ENCODE assay signal across 8 cellular contexts in genomic region chr2:60553992-60554648, GRCh38. TPM values are rescaled to one million over a fixed set of nuclear protein-coding genes. Genes with fewer than 3 reads are reported as not detected.
DNase-seq lines count a peak whose midpoint lies in the region; ATAC-seq lines count a peak whose summit lies in the region.

No MANE protein-coding gene starts in this region.

- H3K4me3 ChIP-seq in Karpas-422 (ENCODE audit: low read length) = peak overlapping the region; percentile 82
- H3K4me3 ChIP-seq in rectal smooth muscle tissue (ENCODE audit: low read length) = peak overlapping the region; percentile 60

- peak; percentile 2 for DNase-seq in activated naive CD4-positive, alpha-beta T cell treated with Interleukin-2 at 50 U/mL for 16 hours
- no peak for DNase-seq in activated naive CD4-positive, alpha-beta T cell (lab: John Stamatoyannopoulos, UW)
- DNase-seq in Karpas-422 = no peak
- DNase-seq in activated naive CD4-positive, alpha-beta T cell treated with anti-CD3 and anti-CD28 coated beads for 36 hours = peak; percentile 29
- DNase-seq in left ventricle myocardium superior = peak; percentile 69
- DNase-seq in SHP77 (lab: John Stamatoyannopoulos, UW) = no peak
- no peak for DNase-seq in effector CD4-positive, alpha-beta T cell

- H3K9me3 ChIP-seq in Karpas-422 (ENCODE audit: low read length) = no peaks in the 10 kb centered on the region

- H3K27ac ChIP-seq in Karpas-422 (ENCODE audit: low read length) = peak overlapping the region; percentile 94
- H3K27ac ChIP-seq in rectal smooth muscle tissue (ENCODE audit: low read depth, low read length) = peak overlapping the region; percentile 85

- no peaks in the 10 kb centered on the region for H3K27me3 ChIP-seq in Karpas-422 (ENCODE audit: low read length)
- no peaks in the 10 kb centered on the region for H3K27me3 ChIP-seq in rectal smooth muscle tissue (ENCODE audit: control insufficient read depth, insufficient read depth, low read length)

- H3K27me3 Mint-ChIP-seq in activated naive CD4-positive, alpha-beta T cell treated with anti-CD3 and anti-CD28 coated beads for 36 hours (ENCODE audit: low read depth) = peaks cover 65% of the 10 kb centered on the region

- H3K9ac ChIP-seq in Karpas-422 (ENCODE audit: low read length) (peak overlapping the region; percentile 90), rectal smooth muscle tissue (ENCODE audit: low read length) (peak overlapping the region; percentile 16)

- no peaks in the 10 kb centered on the region for H3K9me2 ChIP-seq in Karpas-422 (replicated peaks; ENCODE audit: insufficient read depth, low read length)

- no peaks in the 10 kb centered on the region for H3K36me3 Mint-ChIP-seq in activated naive CD4-positive, alpha-beta T cell treated with anti-CD3 and anti-CD28 coated beads for 36 hours (ENCODE audit: low read depth)

- peaks cover 36% of the 10 kb centered on the region for H3K79me2 ChIP-seq in Karpas-422 (ENCODE audit: low read length)

- H3K4me3 Mint-ChIP-seq in activated naive CD4-positive, alpha-beta T cell treated with anti-CD3 and anti-CD28 coated beads for 36 hours = peak overlapping the region; percentile 68

- H2AFZ ChIP-seq in Karpas-422 (ENCODE audit: low read length) = peak overlapping the region; percentile 59

- intact Hi-C loops in activated naive CD4-positive, alpha-beta T cell treated with anti-CD3 and anti-CD28 coated beads for 36 hours (cut with micrococcal nuclease) = loop anchor here (2.0 to 10.0 kb wide), 7 partner anchors 402 to 1789 kb away; partner anchors contain the start of genes PEX13 and PUS10
- intact Hi-C loops in left ventricle myocardium superior (cut with micrococcal nuclease) = no loop called here

- H3K36me3 ChIP-seq in Karpas-422 (ENCODE audit: insufficient read depth, low read length) (no peaks in the 10 kb centered on the region), rectal smooth muscle tissue (ENCODE audit: control insufficient read depth, insufficient read depth, low read length) (no peaks in the 10 kb centered on the region)

- H3K4me2 ChIP-seq in Karpas-422 (ENCODE audit: low read depth, low read length, poor library complexity, severe bottlenecking) = peak overlapping the region; percentile 87

- H3K4me1 Mint-ChIP-seq in activated naive CD4-positive, alpha-beta T cell treated with anti-CD3 and anti-CD28 coated beads for 36 hours (ENCODE audit: low read depth) = peaks cover 45% of the 10 kb centered on the region

- no peaks in the 10 kb centered on the region for H3K9me3 Mint-ChIP-seq in activated naive CD4-positive, alpha-beta T cell treated with anti-CD3 and anti-CD28 coated beads for 36 hours

- CTCF ChIA-PET in activated naive CD4-positive, alpha-beta T cell treated with anti-CD3 and anti-CD28 coated beads for 36 hours (lab: Charles Lee) = interaction anchor here (0.9 kb wide), 1 partner anchor 27 kb away, joined by 4 read pairs; no protein-coding TSS in a partner anchor

- H3K4me1 ChIP-seq in Karpas-422 (ENCODE audit: low read length) (peaks cover 37% of the 10 kb centered on the region), rectal smooth muscle tissue (ENCODE audit: control insufficient read depth, insufficient read depth, low read length) (no peaks in the 10 kb centered on the region)

- peak; percentile 28 for ATAC-seq in left ventricle myocardium superior

- H3K27ac Mint-ChIP-seq in activated naive CD4-positive, alpha-beta T cell treated with anti-CD3 and anti-CD28 coated beads for 36 hours = no peak overlapping the region

- H4K20me1 ChIP-seq in Karpas-422 (ENCODE audit: insufficient read depth, low read depth, low read length) = no peaks in the 10 kb centered on the region

RNA-seq across cellular contexts. Expression of gene BCL11A, which starts 0.7 kb away (rescaled TPM):
- total RNA-seq in Karpas-422 (2014; rRNA removed; shearing (Covaris generic); ENCODE audit: low replicate concordance) = 159 and 190 TPM in 2 replicates
- under 1 TPM; 0.52 to 0.67 TPM for total RNA-seq in activated naive CD4-positive, alpha-beta T cell treated with anti-CD3 and anti-CD28 coated beads for 36 hours
- 31.2 TPM for total RNA-seq in left ventricle myocardium superior

Comparison
In these comparisons a context has a peak if more than half of its experiments do, and no peak if none do; other contexts are left out.
1. DNase-seq: peak in activated naive CD4-positive, alpha-beta T cell treated with Interleukin-2 at 50 U/mL for 16 hours (single experiment), activated naive CD4-positive, alpha-beta T cell treated with anti-CD3 and anti-CD28 coated beads for 36 hours (single experiment) and left ventricle myocardium superior (single experiment); none in activated naive CD4-positive, alpha-beta T cell (0 of 4), Karpas-422 (single experiment), SHP77 (0 of 2) and effector CD4-positive, alpha-beta T cell (single experiment).
2. RNA of gene BCL11A, which starts 0.7 kb away (total RNA-seq): 159 to 190 TPM in Karpas-422 and 31.2 TPM in left ventricle myocardium superior (single experiment); 0.52 to 0.67 TPM in activated naive CD4-positive, alpha-beta T cell treated with anti-CD3 and anti-CD28 coated beads for 36 hours; every median in the first group is over 10 times any median in the second.